In the genomic region with DNA sequence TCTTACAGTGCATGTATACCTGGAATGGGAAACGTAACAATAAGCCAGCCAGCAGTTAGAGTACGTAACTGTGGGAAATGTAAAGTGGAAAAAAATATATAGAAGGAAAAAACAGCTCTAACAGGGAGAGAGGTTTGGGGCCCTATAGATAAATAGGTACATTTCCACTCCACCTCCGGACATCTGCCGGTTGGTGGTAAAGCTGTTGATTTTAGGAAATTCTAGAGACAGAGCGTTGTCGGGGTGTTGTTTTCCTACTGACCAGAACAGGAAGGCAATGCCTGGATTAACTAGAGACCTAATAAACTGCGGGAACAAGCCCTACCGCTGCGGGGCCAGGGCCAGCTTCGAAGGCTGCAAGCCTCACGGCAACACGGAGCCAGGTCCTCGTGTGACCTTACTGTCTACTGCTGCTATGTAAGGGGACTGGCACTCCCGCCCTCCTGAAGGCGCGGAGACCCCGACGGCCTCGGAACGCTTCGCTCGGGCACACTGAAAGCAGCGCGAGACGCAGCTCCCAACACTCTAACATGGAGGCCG, we compare ENCODE assay signal across 8 cellular contexts.
A peak's percentile ranks its signal among the peaks of the same experiment; 100 is the strongest.
DNase-seq lines count a peak whose midpoint lies in the region; ATAC-seq and TF ChIP-seq lines count a peak whose summit lies in the region.

No MANE protein-coding gene starts in this region.

- H3K27me3 ChIP-seq in OCI-LY3 (ENCODE audit: low read depth, low read length): no peaks in the 10 kb centered on the region

- peak overlapping the region; percentile 73 for H3K4me2 ChIP-seq in OCI-LY3 (ENCODE audit: low read length)

- peak overlapping the region; percentile 90 for H3K4me3 ChIP-seq in OCI-LY3 (ENCODE audit: low read length)

- peak overlapping the region; percentile 37; the same call in 1 of the 2 replicates for H2AFZ ChIP-seq in OCI-LY3 (ENCODE audit: low read depth, low read length)

- peaks cover 54% of the 10 kb centered on the region for H3K79me2 ChIP-seq in OCI-LY3 (ENCODE audit: low read length)

- peak; percentile 16 for ATAC-seq in GM19372 (IDR thresholded peaks at IDR 0.05; ENCODE audit: low read depth, unreplicated experiment)
- ATAC-seq in GM18517 (IDR thresholded peaks at IDR 0.05; ENCODE audit: unreplicated experiment): no peak
- no peak for ATAC-seq in GM21619 (IDR thresholded peaks at IDR 0.05; ENCODE audit: unreplicated experiment)

- DNase-seq in AG08395 (ENCODE audit: low spot score) (peak; percentile 51), iris pigment epithelial cell (ENCODE audit: low read depth) (peak; percentile 59)
- DNase-seq in stimulated activated CD4-positive, alpha-beta T cell treated with anti-CD3 and anti-CD28 coated beads, Interleukin-15, amount 100 ng/mL, for 48 hours (ENCODE audit: low read depth in 2 of 2): peak; percentile 22 to 27

- H3K27ac ChIP-seq in OCI-LY3 (ENCODE audit: low read length) (peak overlapping the region; percentile 86), angular gyrus (ENCODE audit: low read depth, low read length) (peak overlapping the region; percentile 97)

- H3K9me3 ChIP-seq in OCI-LY3 (ENCODE audit: insufficient read depth, low read length): no peaks in the 10 kb centered on the region

- peaks cover 5% of the 10 kb centered on the region; the same call in 1 of the 2 replicates for H4K20me1 ChIP-seq in OCI-LY3 (ENCODE audit: insufficient read depth, low read length)

- no peak for TF ChIP-seq CTCF in OCI-LY3 (IDR thresholded peaks at IDR 0.05; ENCODE audit: low read depth, low read length)

- H3K4me1 ChIP-seq in OCI-LY3 (ENCODE audit: low read length): peaks cover 13% of the 10 kb centered on the region

- peak overlapping the region; percentile 82 for H3K9ac ChIP-seq in OCI-LY3 (ENCODE audit: low read length)

- peaks cover 30% of the 10 kb centered on the region for H3K36me3 ChIP-seq in OCI-LY3 (replicated peaks; ENCODE audit: low read depth, low read length)
